Comparison of ENCODE assay signal across 1 cellular context in the genomic region with DNA sequence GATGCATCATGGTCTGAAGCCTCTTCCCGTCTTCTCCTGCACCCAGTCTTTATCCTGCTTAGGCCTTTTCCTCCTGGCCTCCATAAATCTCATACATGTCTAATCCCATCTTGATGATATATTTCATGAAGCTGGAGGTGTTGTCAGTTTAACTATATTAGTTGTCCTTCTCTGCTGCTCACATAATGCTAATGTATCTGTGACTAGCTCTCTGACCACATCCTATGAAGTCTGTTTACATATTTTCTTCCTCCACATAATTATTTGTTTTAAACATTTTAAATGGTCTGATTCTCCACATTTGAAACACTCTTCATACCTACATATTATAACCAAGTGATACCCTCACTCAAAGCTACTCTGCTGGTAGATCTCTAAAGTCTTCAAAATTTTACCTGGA.
TF ChIP-seq lines count a peak whose summit lies in the region.

No MANE protein-coding gene starts in this region.

TF ChIP-seq in IMR-90, 13 proteins besides CTCF, POLR2A, EP300 and RAD21 (continued from another document):
- TF ChIP-seq CEBPB (IDR thresholded peaks at IDR 0.05; ENCODE audit: low read depth, low read length), result no peak
- TF ChIP-seq MAFK (IDR thresholded peaks at IDR 0.05; ENCODE audit: low read depth, low read length), result no peak
- no peak for TF ChIP-seq MAZ (IDR thresholded peaks at IDR 0.05; ENCODE audit: borderline replicate concordance, low read depth, low read length)
- TF ChIP-seq MXI1 (IDR thresholded peaks at IDR 0.05; ENCODE audit: borderline replicate concordance, low read depth, low read length), result no peak
- TF ChIP-seq RCOR1 (IDR thresholded peaks at IDR 0.05; ENCODE audit: insufficient replicate concordance, low read length), result no peak
- TF ChIP-seq RFX5 (IDR thresholded peaks at IDR 0.05; ENCODE audit: low read depth, low read length), result no peak
- TF ChIP-seq, protein P1, sequence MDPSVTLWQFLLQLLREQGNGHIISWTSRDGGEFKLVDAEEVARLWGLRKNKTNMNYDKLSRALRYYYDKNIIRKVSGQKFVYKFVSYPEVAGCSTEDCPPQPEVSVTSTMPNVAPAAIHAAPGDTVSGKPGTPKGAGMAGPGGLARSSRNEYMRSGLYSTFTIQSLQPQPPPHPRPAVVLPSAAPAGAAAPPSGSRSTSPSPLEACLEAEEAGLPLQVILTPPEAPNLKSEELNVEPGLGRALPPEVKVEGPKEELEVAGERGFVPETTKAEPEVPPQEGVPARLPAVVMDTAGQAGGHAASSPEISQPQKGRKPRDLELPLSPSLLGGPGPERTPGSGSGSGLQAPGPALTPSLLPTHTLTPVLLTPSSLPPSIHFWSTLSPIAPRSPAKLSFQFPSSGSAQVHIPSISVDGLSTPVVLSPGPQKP (IDR thresholded peaks at IDR 0.05; ENCODE audit: borderline replicate concordance, low read depth, low read length), result no peak
TF ChIP-seq in IMR-90: peak in this region for 0.
